In genomic region chr12:31077998-31078397, GRCh38 we compare ENCODE assay signal across 1 cellular context.
TF ChIP-seq lines count a peak whose summit lies in the region.

No MANE protein-coding gene starts in this region.

TF ChIP-seq in A549, 52 proteins besides CTCF, POLR2A, EP300 and RAD21:
- peak; percentile 71 for TF ChIP-seq MAX (IDR thresholded peaks at IDR 0.05)
- TF ChIP-seq E2F6 (IDR thresholded peaks at IDR 0.05; ENCODE audit: borderline replicate concordance, low read depth), result 0 out of 2 replicates have a peak, but pooled peaks have one; percentile 41
